16 cellular contexts compared by ENCODE assay signal in genomic region chr7:132379292-132379691, GRCh38.
"Had no signal": no experiment of that assay in that cellular context is flagged by ENCODE, and none has a peak within 500 bp of the region (broad histone marks: within the 10 kb centered on the region; RNA-seq: fewer than 3 reads in every experiment).

No MANE protein-coding gene starts in this region.

- H3K27ac Mint-ChIP-seq: activated naive CD4-positive, alpha-beta T cell treated with anti-CD3 and anti-CD28 coated beads, Interleukin-2, amount 10 ng/mL, durations not matched to agents 7 days and 5 days; activated T-helper 17 cell treated with anti-CD3 and anti-CD28 coated beads, Interleukin-2, amount 50 U/mL, for 72 hours; immature natural killer cell; naive thymus-derived CD8-positive, alpha-beta T cell; type B pancreatic cell had no signal

- H3K4me1 Mint-ChIP-seq: activated T-helper 17 cell treated with anti-CD3 and anti-CD28 coated beads, Interleukin-2, amount 50 U/mL, for 72 hours; immature natural killer cell had no signal

- H3K4me3 Mint-ChIP-seq: activated naive CD4-positive, alpha-beta T cell treated with anti-CD3 and anti-CD28 coated beads, Interleukin-2, amount 10 ng/mL, durations not matched to agents 7 days and 5 days; activated T-helper 17 cell treated with anti-CD3 and anti-CD28 coated beads, Interleukin-2, amount 50 U/mL, for 72 hours; immature natural killer cell; naive thymus-derived CD8-positive, alpha-beta T cell; type B pancreatic cell had no signal

- H3K4me3 ChIP-seq: dorsolateral prefrontal cortex, lung, mucosa of descending colon, SK-N-MC had no signal

- H3K36me3 Mint-ChIP-seq: naive thymus-derived CD8-positive, alpha-beta T cell; type B pancreatic cell had no signal

- H3K9me3 Mint-ChIP-seq: activated naive CD4-positive, alpha-beta T cell treated with anti-CD3 and anti-CD28 coated beads, Interleukin-2, amount 10 ng/mL, durations not matched to agents 7 days and 5 days; activated T-helper 17 cell treated with anti-CD3 and anti-CD28 coated beads, Interleukin-2, amount 50 U/mL, for 72 hours; immature natural killer cell; naive thymus-derived CD8-positive, alpha-beta T cell; type B pancreatic cell had no signal

- H3K9me3 ChIP-seq: mucosa of descending colon had no signal

- ATAC-seq: activated T-helper 17 cell treated with anti-CD3 and anti-CD28 coated beads, Interleukin-2, amount 50 U/mL, for 72 hours; esophagus mucosa; naive thymus-derived CD8-positive, alpha-beta T cell; stimulated activated naive CD8-positive, alpha-beta T cell treated with anti-CD3 and anti-CD28 coated beads, Interleukin-15, Interleukin-2, amounts not matched to agents 100 U/mL and 50 U/mL, for 24 hours had no signal

- H3K27ac ChIP-seq: dorsolateral prefrontal cortex, SK-N-MC had no signal

- DNase-seq: activated CD4-positive, alpha-beta T cell treated with anti-CD3 and anti-CD28 coated beads, Interleukin-2, amount 50 U/mL, for 1 hour; activated naive CD4-positive, alpha-beta T cell treated with anti-CD3 and anti-CD28 coated beads, Interleukin-2, amount 10 ng/mL, durations not matched to agents 7 days and 5 days; dorsolateral prefrontal cortex; hypothalamus; immature natural killer cell; mucosa of descending colon; naive thymus-derived CD8-positive, alpha-beta T cell; posterior cingulate gyrus; stimulated activated CD4-positive, alpha-beta T cell treated with anti-CD3 and anti-CD28 coated beads, Interleukin-4, amount 100 ng/mL, for 4 hours; stimulated activated CD8-positive, alpha-beta memory T cell treated with anti-CD3 and anti-CD28 coated beads, Interleukin-4, amount 100 ng/mL, for 48 hours; stimulated activated naive CD8-positive, alpha-beta T cell treated with anti-CD3 and anti-CD28 coated beads, Interleukin-15, Interleukin-2, amounts not matched to agents 100 U/mL and 50 U/mL, for 24 hours had no signal
